ENCODE assay signal across 8 cellular contexts in genomic region chr7:17939111-17939669, GRCh38. TPM values are rescaled to one million over a fixed set of nuclear protein-coding genes. Genes with fewer than 3 reads are reported as not detected.
A peak's percentile ranks its signal among the peaks of the same experiment; 100 is the strongest.
DNase-seq lines count a peak whose midpoint lies in the region; ATAC-seq and TF ChIP-seq lines count a peak whose summit lies in the region.

No MANE protein-coding gene starts in this region.

- no peaks in the 10 kb centered on the region for H3K9me3 ChIP-seq in Karpas-422 (ENCODE audit: low read length)

- POLR2A ChIA-PET in activated CD8-positive, alpha-beta T cell treated with anti-CD3 and anti-CD28 coated beads for 36 hours (lab: Charles Lee) = no interaction called here

- H3K4me3 ChIP-seq in Karpas-422 (ENCODE audit: low read length) = peak overlapping the region; percentile 83
- H3K4me3 ChIP-seq in retinal pigment epithelial cell (ENCODE audit: low read length) = peak overlapping the region; percentile 88

- H3K27ac ChIP-seq in Karpas-422 (ENCODE audit: low read length) = peak overlapping the region; percentile 96

- H3K36me3 ChIP-seq in Karpas-422 (ENCODE audit: insufficient read depth, low read length) = peaks cover 11% of the 10 kb centered on the region

- peak overlapping the region; percentile 93 for H3K27ac Mint-ChIP-seq in activated CD8-positive, alpha-beta T cell treated with anti-CD3 and anti-CD28 coated beads for 36 hours
- H3K27ac Mint-ChIP-seq in glutamatergic neuron (ENCODE audit: unreplicated experiment) = peak overlapping the region; percentile 94

- peaks cover 52% of the 10 kb centered on the region for H3K4me1 ChIP-seq in Karpas-422 (ENCODE audit: low read length)

- no peaks in the 10 kb centered on the region for H3K27me3 Mint-ChIP-seq in activated CD8-positive, alpha-beta T cell treated with anti-CD3 and anti-CD28 coated beads for 36 hours
- H3K27me3 Mint-ChIP-seq in glutamatergic neuron (ENCODE audit: unreplicated experiment) = peaks cover 8% of the 10 kb centered on the region

- peaks cover 6% of the 10 kb centered on the region for H3K36me3 Mint-ChIP-seq in activated CD8-positive, alpha-beta T cell treated with anti-CD3 and anti-CD28 coated beads for 36 hours (ENCODE audit: low read depth)
- no peaks in the 10 kb centered on the region for H3K36me3 Mint-ChIP-seq in glutamatergic neuron (ENCODE audit: unreplicated experiment)

- H4K20me1 ChIP-seq in Karpas-422 (ENCODE audit: insufficient read depth, low read depth, low read length) = no peaks in the 10 kb centered on the region

- H3K79me2 ChIP-seq in Karpas-422 (ENCODE audit: low read length) = peaks cover 62% of the 10 kb centered on the region

- peak overlapping the region; percentile 88 for H3K4me2 ChIP-seq in Karpas-422 (ENCODE audit: low read depth, low read length, poor library complexity, severe bottlenecking)

- peak overlapping the region; percentile 96 for H3K9ac ChIP-seq in Karpas-422 (ENCODE audit: low read length)

- intact Hi-C loops in activated CD8-positive, alpha-beta T cell treated with anti-CD3 and anti-CD28 coated beads for 36 hours (cut with micrococcal nuclease) = no loop called here

- ATAC-seq in activated CD8-positive, alpha-beta T cell treated with anti-CD3 and anti-CD28 coated beads for 36 hours = no peak
- ATAC-seq in GM19452 (IDR thresholded peaks at IDR 0.05; ENCODE audit: unreplicated experiment) = no peak

- H2AFZ ChIP-seq in Karpas-422 (ENCODE audit: low read length) = no peak overlapping the region

- no peak for TF ChIP-seq CTCF in activated CD8-positive, alpha-beta T cell treated with anti-CD3 and anti-CD28 coated beads for 36 hours (IDR thresholded peaks at IDR 0.05)
- no peak for TF ChIP-seq CTCF in glutamatergic neuron (IDR thresholded peaks at IDR 0.05; ENCODE audit: partially characterized antibody, unreplicated experiment)
- no peak for TF ChIP-seq CTCF in retinal pigment epithelial cell (conservative IDR thresholded peaks at IDR 0.05; ENCODE audit: low read depth, low read length)

- H3K9me3 Mint-ChIP-seq in activated CD8-positive, alpha-beta T cell treated with anti-CD3 and anti-CD28 coated beads for 36 hours = no peaks in the 10 kb centered on the region
- peaks cover 8% of the 10 kb centered on the region for H3K9me3 Mint-ChIP-seq in glutamatergic neuron (ENCODE audit: unreplicated experiment)

- peak overlapping the region; percentile 94 for H3K4me3 Mint-ChIP-seq in activated CD8-positive, alpha-beta T cell treated with anti-CD3 and anti-CD28 coated beads for 36 hours
- H3K4me3 Mint-ChIP-seq in glutamatergic neuron (ENCODE audit: unreplicated experiment) = peak overlapping the region; percentile 97

- H3K4me1 Mint-ChIP-seq in activated CD8-positive, alpha-beta T cell treated with anti-CD3 and anti-CD28 coated beads for 36 hours (ENCODE audit: low read depth) = peaks cover 47% of the 10 kb centered on the region
- peaks cover 15% of the 10 kb centered on the region for H3K4me1 Mint-ChIP-seq in glutamatergic neuron (ENCODE audit: low read depth, unreplicated experiment)

- DNase-seq in DMS53 treated with DMSO at 0.1 percent for 48 hours (lab: John Stamatoyannopoulos, UW; ENCODE audit: unreplicated experiment) (peak; percentile 43), Karpas-422 (no peak), glutamatergic neuron (no peak), retinal pigment epithelial cell (ENCODE audit: low read depth) (no peak), 8988T (no peak), NCI-H1694 treated with DMSO at 0.1 percent for 48 hours (lab: John Stamatoyannopoulos, UW) (no peak)
- DNase-seq in activated CD8-positive, alpha-beta T cell treated with anti-CD3 and anti-CD28 coated beads for 36 hours = no peak

- H3K27me3 ChIP-seq in Karpas-422 (ENCODE audit: low read length) = no peaks in the 10 kb centered on the region

- no peaks in the 10 kb centered on the region for H3K9me2 ChIP-seq in Karpas-422 (replicated peaks; ENCODE audit: insufficient read depth, low read length)

- CTCF ChIA-PET in activated CD8-positive, alpha-beta T cell treated with anti-CD3 and anti-CD28 coated beads for 36 hours (lab: Charles Lee) = interaction anchor here (1.4 kb wide), 1 partner anchor 169 kb away, joined by 7 read pairs; no protein-coding TSS in a partner anchor

RNA-seq across cellular contexts. Expression of gene SNX13, which starts 1.1 kb away (rescaled TPM):
- total RNA-seq in Karpas-422 (2014; rRNA removed; shearing (Covaris generic); ENCODE audit: low replicate concordance) = 53.2 and 59.7 TPM in 2 replicates
- total RNA-seq in activated CD8-positive, alpha-beta T cell treated with anti-CD3 and anti-CD28 coated beads for 36 hours = 10 to 100 TPM; 20.7 to 24.1 TPM
- total RNA-seq in glutamatergic neuron (ENCODE audit: unreplicated experiment) = 29.9 TPM
